In the genomic region with DNA sequence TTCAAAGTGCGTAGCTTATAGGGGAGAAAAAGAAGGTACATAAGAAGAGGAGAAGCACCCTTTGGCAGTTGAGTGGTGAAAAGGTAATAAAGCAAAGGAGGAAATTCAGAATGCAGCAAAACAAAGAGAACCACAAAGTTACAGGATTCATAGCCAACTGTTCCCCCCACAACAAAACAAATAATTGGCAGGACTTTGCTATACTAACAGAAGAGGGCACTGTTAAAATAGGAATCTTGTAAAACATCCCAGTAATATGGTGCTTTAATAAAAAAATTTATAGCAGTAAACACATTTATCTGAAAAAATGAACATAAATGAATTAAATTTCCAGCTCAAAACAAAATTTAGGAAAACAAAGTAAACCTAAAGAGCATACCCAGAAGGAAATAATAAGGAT, we compare ENCODE assay signal across 22 cellular contexts. TPM values are rescaled to one million over a fixed set of nuclear protein-coding genes. Genes with fewer than 3 reads are reported as not detected.
DNase-seq lines count a peak whose midpoint lies in the region; ATAC-seq and TF ChIP-seq lines count a peak whose summit lies in the region.
"Had no signal": no experiment of that assay in that cellular context is flagged by ENCODE, and none has a peak within 500 bp of the region (broad histone marks: within the 10 kb centered on the region; RNA-seq: fewer than 3 reads in every experiment).

No MANE protein-coding gene starts in this region.

- no peaks in the 10 kb centered on the region for H3K27me3 Mint-ChIP-seq in chondrocyte (ENCODE audit: low read depth)
- H3K27me3 Mint-ChIP-seq: brain; natural killer cell treated with Interleukin-12 subunit alpha and Interleukin-12 subunit beta and Interleukin-15 and Interleukin-18, amount 100 ng/mL, for 72 hours had no signal

- ATAC-seq in GM21825 (IDR thresholded peaks at IDR 0.05; ENCODE audit: unreplicated experiment) (no peak), GM18520 (IDR thresholded peaks at IDR 0.05; ENCODE audit: unreplicated experiment) (no peak)
- ATAC-seq: A549; left lung; natural killer cell treated with Interleukin-12 subunit alpha and Interleukin-12 subunit beta and Interleukin-15 and Interleukin-18, amount 100 ng/mL, for 72 hours had no signal

- peak; percentile 25 for TF ChIP-seq CTCF in C4-2B (conservative IDR thresholded peaks at IDR 0.05)
- TF ChIP-seq CTCF in OCI-LY1 (IDR thresholded peaks at IDR 0.05; ENCODE audit: low read length) = peak; percentile 15; the same call in 1 of the 2 replicates
- peak; percentile 53 for TF ChIP-seq CTCF in chondrocyte (IDR thresholded peaks at IDR 0.05)
- TF ChIP-seq CTCF in liver (IDR thresholded peaks at IDR 0.05; ENCODE audit: low read depth, low read length, missing input control) = no peak

- no peaks in the 10 kb centered on the region for H4K20me1 ChIP-seq in OCI-LY1 (ENCODE audit: insufficient read depth, low read length)

- H3K4me1 Mint-ChIP-seq in chondrocyte (ENCODE audit: low read depth) = no peaks in the 10 kb centered on the region
- H3K4me1 Mint-ChIP-seq: brain had no signal

- no peak overlapping the region for H3K4me3 Mint-ChIP-seq in chondrocyte (ENCODE audit: unreplicated experiment)
- H3K4me3 Mint-ChIP-seq: brain; immature natural killer cell; natural killer cell treated with Interleukin-12 subunit alpha and Interleukin-12 subunit beta and Interleukin-15 and Interleukin-18, amount 100 ng/mL, for 72 hours; T-helper 2 cell treated with Interferon-gamma antibody and Interleukin-4, amounts not matched to agents 5 μg/mL and 100 μg/mL, for 36 hours had no signal

- no peak overlapping the region for H3K27ac Mint-ChIP-seq in chondrocyte (ENCODE audit: unreplicated experiment)
- H3K27ac Mint-ChIP-seq: immature natural killer cell; natural killer cell treated with Interleukin-12 subunit alpha and Interleukin-12 subunit beta and Interleukin-15 and Interleukin-18, amount 100 ng/mL, for 72 hours; T-helper 2 cell treated with Interferon-gamma antibody and Interleukin-4, amounts not matched to agents 5 μg/mL and 100 μg/mL, for 36 hours had no signal

- H3K9ac ChIP-seq in OCI-LY1 (ENCODE audit: low read length) (no peak overlapping the region), liver (ENCODE audit: low read depth in 1 of 2, low read length in 2 of 2) (no peak overlapping the region)

- H3K36me3 ChIP-seq in OCI-LY1 (ENCODE audit: insufficient read depth, low read length) (peaks cover 39% of the 10 kb centered on the region), liver (ENCODE audit: control insufficient read depth in 4 of 4, insufficient read depth in 3 of 4, low read depth in 1 of 4, low read length in 3 of 4) (no peaks in the 10 kb centered on the region)
- H3K36me3 ChIP-seq: SJCRH30 had no signal

- peaks cover 4% of the 10 kb centered on the region for H3K36me3 Mint-ChIP-seq in chondrocyte (ENCODE audit: low read depth)

- DNase-seq in chondrocyte (ENCODE audit: low spot score) = no peak
- DNase-seq in AG20443 (ENCODE audit: low spot score) = no peak
- no peak for DNase-seq in GF-D8 (lab: John Stamatoyannopoulos, UW)
- DNase-seq: activated CD4-positive, alpha-beta T cell treated with anti-CD3 and anti-CD28 coated beads, Interleukin-2, amount 50 U/mL, for 4 hours; immature natural killer cell; KG1; left lung; NCI-H187; sigmoid colon; SJCRH30; trophoblast cell had no signal

- no peak overlapping the region for H3K4me2 ChIP-seq in OCI-LY1 (ENCODE audit: low read length)
- H3K4me2 ChIP-seq: A549, hepatocyte had no signal

- H3K27me3 ChIP-seq in OCI-LY1 (ENCODE audit: insufficient read depth, low read length) (no peaks in the 10 kb centered on the region), liver (ENCODE audit: control insufficient read depth in 4 of 4, insufficient read depth in 4 of 4, low read length in 3 of 4) (no peaks in the 10 kb centered on the region)
- H3K27me3 ChIP-seq: hepatocyte, left lung, sigmoid colon, SJCRH30 had no signal

- H3K9me3 Mint-ChIP-seq in chondrocyte (ENCODE audit: low read depth) = no peaks in the 10 kb centered on the region
- H3K9me3 Mint-ChIP-seq: immature natural killer cell; natural killer cell treated with Interleukin-12 subunit alpha and Interleukin-12 subunit beta and Interleukin-15 and Interleukin-18, amount 100 ng/mL, for 72 hours; T-helper 2 cell treated with Interferon-gamma antibody and Interleukin-4, amounts not matched to agents 5 μg/mL and 100 μg/mL, for 36 hours had no signal

- no peaks in the 10 kb centered on the region for H3F3A ChIP-seq in OCI-LY1 (ENCODE audit: insufficient read depth, low read length)

- H3K4me1 ChIP-seq in OCI-LY1 (ENCODE audit: insufficient read depth, low read length, severe bottlenecking) = no peaks in the 10 kb centered on the region
- no peaks in the 10 kb centered on the region for H3K4me1 ChIP-seq in liver (ENCODE audit: control insufficient read depth in 4 of 4, insufficient read depth in 4 of 4, low read length in 3 of 4)
- H3K4me1 ChIP-seq: A549, left lung, sigmoid colon, SJCRH30 had no signal

- H3K4me3 ChIP-seq in OCI-LY1 (ENCODE audit: low read depth, low read length, poor library complexity, severe bottlenecking) = no peak overlapping the region
- H3K4me3 ChIP-seq in liver (ENCODE audit: low read depth in 1 of 3, low read length in 3 of 3) = no peak overlapping the region
- H3K4me3 ChIP-seq: A549, coronary artery, hepatocyte, left lung, sigmoid colon, SJCRH30 had no signal

- no peak overlapping the region for H3K27ac ChIP-seq in C4-2B
- H3K27ac ChIP-seq in OCI-LY1 (ENCODE audit: low read depth, low read length, poor library complexity, severe bottlenecking) = no peak overlapping the region
- H3K27ac ChIP-seq in liver (ENCODE audit: low read depth in 1 of 2, low read length in 2 of 2) = no peak overlapping the region
- H3K27ac ChIP-seq: A549, coronary artery, hepatocyte, left lung, sigmoid colon, SJCRH30 had no signal

- 94% methylated on average over 1 of the region's 1 CpG for WGBS in liver

- peaks cover 10% of the 10 kb centered on the region; the same call in 1 of the 2 replicates for H3K79me2 ChIP-seq in OCI-LY1 (ENCODE audit: insufficient read depth, low read length)
- H3K79me2 ChIP-seq: hepatocyte had no signal

- no peaks in the 10 kb centered on the region for H3K9me3 ChIP-seq in OCI-LY1 (ENCODE audit: low read length)
- no peaks in the 10 kb centered on the region for H3K9me3 ChIP-seq in liver (ENCODE audit: control insufficient read depth in 4 of 4, low read length in 3 of 4)
- H3K9me3 ChIP-seq: A549, left lung, sigmoid colon, SJCRH30 had no signal

- no peaks in the 10 kb centered on the region for H3K9me2 ChIP-seq in OCI-LY1 (ENCODE audit: low read depth, low read length)

- TF ChIP-seq RAD21 in liver (IDR thresholded peaks at IDR 0.05) = peak; percentile 48 to 63

- no peak overlapping the region for H2AFZ ChIP-seq in OCI-LY1 (ENCODE audit: low read length)
- H2AFZ ChIP-seq: hepatocyte had no signal

TF ChIP-seq in liver, 16 proteins besides CTCF, POLR2A, EP300 and RAD21 (continues in another document):
- TF ChIP-seq GABPA (IDR thresholded peaks at IDR 0.05 in 1 of 2, conservative IDR thresholded peaks at IDR 0.05 in 1 of 2) = no peak
- no peak for TF ChIP-seq NR2F2 (IDR thresholded peaks at IDR 0.05)
- no peak for TF ChIP-seq JUND (IDR thresholded peaks at IDR 0.05)
- TF ChIP-seq RXRA (IDR thresholded peaks at IDR 0.05) = no peak
- TF ChIP-seq, protein P1, sequence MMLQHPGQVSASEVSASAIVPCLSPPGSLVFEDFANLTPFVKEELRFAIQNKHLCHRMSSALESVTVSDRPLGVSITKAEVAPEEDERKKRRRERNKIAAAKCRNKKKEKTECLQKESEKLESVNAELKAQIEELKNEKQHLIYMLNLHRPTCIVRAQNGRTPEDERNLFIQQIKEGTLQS (IDR thresholded peaks at IDR 0.05) = no peak
- TF ChIP-seq, protein P2, sequence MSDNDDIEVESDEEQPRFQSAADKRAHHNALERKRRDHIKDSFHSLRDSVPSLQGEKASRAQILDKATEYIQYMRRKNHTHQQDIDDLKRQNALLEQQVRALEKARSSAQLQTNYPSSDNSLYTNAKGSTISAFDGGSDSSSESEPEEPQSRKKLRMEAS (IDR thresholded peaks at IDR 0.05) = no peak
- TF ChIP-seq TAF1 (conservative IDR thresholded peaks at IDR 0.05) = no peak
- TF ChIP-seq, protein P3, sequence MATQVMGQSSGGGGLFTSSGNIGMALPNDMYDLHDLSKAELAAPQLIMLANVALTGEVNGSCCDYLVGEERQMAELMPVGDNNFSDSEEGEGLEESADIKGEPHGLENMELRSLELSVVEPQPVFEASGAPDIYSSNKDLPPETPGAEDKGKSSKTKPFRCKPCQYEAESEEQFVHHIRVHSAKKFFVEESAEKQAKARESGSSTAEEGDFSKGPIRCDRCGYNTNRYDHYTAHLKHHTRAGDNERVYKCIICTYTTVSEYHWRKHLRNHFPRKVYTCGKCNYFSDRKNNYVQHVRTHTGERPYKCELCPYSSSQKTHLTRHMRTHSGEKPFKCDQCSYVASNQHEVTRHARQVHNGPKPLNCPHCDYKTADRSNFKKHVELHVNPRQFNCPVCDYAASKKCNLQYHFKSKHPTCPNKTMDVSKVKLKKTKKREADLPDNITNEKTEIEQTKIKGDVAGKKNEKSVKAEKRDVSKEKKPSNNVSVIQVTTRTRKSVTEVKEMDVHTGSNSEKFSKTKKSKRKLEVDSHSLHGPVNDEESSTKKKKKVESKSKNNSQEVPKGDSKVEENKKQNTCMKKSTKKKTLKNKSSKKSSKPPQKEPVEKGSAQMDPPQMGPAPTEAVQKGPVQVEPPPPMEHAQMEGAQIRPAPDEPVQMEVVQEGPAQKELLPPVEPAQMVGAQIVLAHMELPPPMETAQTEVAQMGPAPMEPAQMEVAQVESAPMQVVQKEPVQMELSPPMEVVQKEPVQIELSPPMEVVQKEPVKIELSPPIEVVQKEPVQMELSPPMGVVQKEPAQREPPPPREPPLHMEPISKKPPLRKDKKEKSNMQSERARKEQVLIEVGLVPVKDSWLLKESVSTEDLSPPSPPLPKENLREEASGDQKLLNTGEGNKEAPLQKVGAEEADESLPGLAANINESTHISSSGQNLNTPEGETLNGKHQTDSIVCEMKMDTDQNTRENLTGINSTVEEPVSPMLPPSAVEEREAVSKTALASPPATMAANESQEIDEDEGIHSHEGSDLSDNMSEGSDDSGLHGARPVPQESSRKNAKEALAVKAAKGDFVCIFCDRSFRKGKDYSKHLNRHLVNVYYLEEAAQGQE (IDR thresholded peaks at IDR 0.05) = no peak
- no peak for TF ChIP-seq FOXA2 (IDR thresholded peaks at IDR 0.05)
- TF ChIP-seq EGR1 (IDR thresholded peaks at IDR 0.05; ENCODE audit: low read depth in 2 of 2) = no peak
- no peak for TF ChIP-seq YY1 (IDR thresholded peaks at IDR 0.05)
- no peak for TF ChIP-seq SP1 (IDR thresholded peaks at IDR 0.05)
- no peak for TF ChIP-seq FOXA1 (IDR thresholded peaks at IDR 0.05)

RNA-seq across cellular contexts. Expression of a gene that starts 42.3 kb away (rescaled TPM):
- total RNA-seq in chondrocyte (28.2 to 33.2 TPM (median 31.3 TPM) in 3 replicates), liver (1 to 10 TPM; 8.0 to 10.0 TPM)
- 1 to 10 TPM; 6.0 to 9.6 TPM for polyA plus RNA-seq in liver

RNA-seq across cellular contexts. Expression of a gene that starts 42.6 kb away (rescaled TPM):
- total RNA-seq in chondrocyte (5.9 to 10.1 TPM (median 7.0 TPM) in 3 replicates), liver (1 to 10 TPM; 5.7 to 7.2 TPM)
- polyA plus RNA-seq in liver = 1 to 10 TPM; 2.5 TPM
